ENCODE assay signal across 16 cellular contexts in the genomic region with DNA sequence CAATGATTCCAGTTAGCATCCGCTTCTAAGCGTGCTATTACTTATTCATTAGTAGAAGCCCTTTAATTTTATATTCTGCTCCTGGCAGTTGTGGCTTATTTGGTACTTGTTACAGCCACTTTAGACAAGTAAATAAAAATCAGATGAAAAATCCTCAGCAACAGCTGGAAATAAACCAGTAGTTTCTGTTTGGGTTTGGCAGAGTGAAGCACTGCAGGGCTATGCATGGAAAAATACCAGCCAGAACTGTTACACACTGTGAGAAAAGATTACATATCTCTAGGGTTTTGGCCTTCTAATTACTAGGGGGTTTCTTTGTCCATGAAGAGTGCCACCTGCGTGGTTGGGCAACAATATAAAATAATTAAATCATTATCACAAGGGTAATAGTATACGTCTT.
"Had no signal": no experiment of that assay in that cellular context is flagged by ENCODE, and none has a peak within 500 bp of the region (broad histone marks: within the 10 kb centered on the region; RNA-seq: fewer than 3 reads in every experiment).

No MANE protein-coding gene starts in this region.

- H3K27ac ChIP-seq: ascending aorta, gastrocnemius medialis, heart right ventricle, thyroid gland had no signal

- ATAC-seq: activated naive CD8-positive, alpha-beta T cell treated with anti-CD3 and anti-CD28 coated beads, Interleukin-2, amount 50 U/mL, for 24 hours; activated T-helper 17 cell treated with anti-CD3 and anti-CD28 coated beads, Interleukin-2, amount 50 U/mL, for 72 hours; effector memory CD8-positive, alpha-beta T cell; gastrocnemius medialis; left colon; sciatic nerve; stimulated activated memory B cell treated with anti-CD40 and anti-IgM and Interleukin-4, amounts not matched to agents 10 μg/mL and 1 μg/mL and 100 μg/mL, for 72 hours had no signal

- H3K27me3 ChIP-seq: ascending aorta, gastrocnemius medialis, heart right ventricle, thyroid gland had no signal

- H3K4me1 ChIP-seq: ascending aorta, gastrocnemius medialis, heart right ventricle, thyroid gland had no signal

- H3K9me3 ChIP-seq: ascending aorta, gastrocnemius medialis, thyroid gland had no signal

- H3K4me3 ChIP-seq: ascending aorta, gastrocnemius medialis, heart right ventricle, lung, thyroid gland had no signal

- H3K36me3 ChIP-seq: ascending aorta, gastrocnemius medialis, heart right ventricle, thyroid gland had no signal

- DNase-seq: activated CD4-positive, CD25-positive, alpha-beta regulatory T cell treated with anti-CD3 and anti-CD28 coated beads, Interleukin-2, amount 50 U/mL, for 72 hours; activated naive CD4-positive, alpha-beta T cell treated with anti-CD3 and anti-CD28 coated beads for 36 hours; activated naive CD8-positive, alpha-beta T cell treated with anti-CD3 and anti-CD28 coated beads, Interleukin-2, amount 50 U/mL, for 24 hours; dermis blood vessel endothelial cell; effector memory CD8-positive, alpha-beta T cell; gastrocnemius medialis; heart right ventricle; left colon; midbrain; T-helper 9 cell; thyroid gland had no signal
